Comparison of ENCODE assay signal across 8 cellular contexts in genomic region chr12:57462307-57463253, GRCh38. TPM values are rescaled to one million over a fixed set of nuclear protein-coding genes. Genes with fewer than 3 reads are reported as not detected.
DNase-seq lines count a peak whose midpoint lies in the region; ATAC-seq and TF ChIP-seq lines count a peak whose summit lies in the region.

No MANE protein-coding gene starts in this region.

- H3K4me3 Mint-ChIP-seq in natural killer cell, result peak overlapping the region; percentile 93

- TF ChIP-seq CTCF in natural killer cell (IDR thresholded peaks at IDR 0.05), result peak; percentile 93

- H3K27ac Mint-ChIP-seq in natural killer cell, result peak overlapping the region; percentile 76 to 96

- H3K9me3 Mint-ChIP-seq in natural killer cell, result no peaks in the 10 kb centered on the region

- DNase-seq in EL (peak; percentile 91), KG1 (lab: John Stamatoyannopoulos, UW) (peak; percentile 29), activated T-helper 1 cell treated with Interleukin-2 at 50 U/mL for 16 hours (ENCODE audit: low read depth) (peak; percentile 76), fibroblast of peridontal ligament (ENCODE audit: extremely low read depth) (peak; percentile 77), natural killer cell (peak; percentile 80)
- DNase-seq in stimulated activated naive CD4-positive, alpha-beta T cell (lab: John Stamatoyannopoulos, UW), result peak; percentile 76 to 91 (median 81)

- H3K36me3 Mint-ChIP-seq in natural killer cell, result no peaks in the 10 kb centered on the region

- peaks cover 61 to 65% of the 10 kb centered on the region in 2 donors for H3K4me1 Mint-ChIP-seq in natural killer cell

- peaks cover 0 to 15% of the 10 kb centered on the region in 2 donors for H3K27me3 Mint-ChIP-seq in natural killer cell (ENCODE audit: low read depth in 2 of 2)

- intact Hi-C loops in natural killer cell (cut with micrococcal nuclease), result loop anchor here (2.0 kb wide), 1 partner anchor 14 kb away; no protein-coding TSS in a partner anchor

- ATAC-seq in GM21737 (IDR thresholded peaks at IDR 0.05; ENCODE audit: unreplicated experiment) (peak; percentile 63), natural killer cell (peak; percentile 66 to 83 (median 66))

TF ChIP-seq in PFSK-1, 5 proteins besides CTCF, POLR2A, EP300 and RAD21:
- TF ChIP-seq SIN3A (IDR thresholded peaks at IDR 0.05; ENCODE audit: borderline replicate concordance, insufficient read depth, low read length), result no peak
- TF ChIP-seq TAF1 (IDR thresholded peaks at IDR 0.05; ENCODE audit: borderline replicate concordance, insufficient read depth, low read length), result 0 out of 2 replicates have a peak, but pooled peaks have one; percentile 17
TF ChIP-seq in PFSK-1: peak in this region for 1.

RNA-seq across cellular contexts. Expression of gene GLI1, which starts 3.0 kb away (rescaled TPM):
- polyA plus RNA-seq in PFSK-1 (2012; ENCODE audit: insufficient read length, low read depth), result 4.2 TPM
- total RNA-seq in natural killer cell, result 1 to 10 TPM in 1 of 3 donors, under 1 TPM in 2; 0.50 to 1.4 (median 0.99) TPM

RNA-seq across cellular contexts. Expression of gene INHBE, which starts 7.5 kb away (rescaled TPM):
- polyA plus RNA-seq in PFSK-1 (2012; ENCODE audit: insufficient read length, low read depth), result 204 TPM
- total RNA-seq in natural killer cell, result not detected

RNA-seq across cellular contexts. Expression of gene ARHGAP9, which starts 17.1 kb away (rescaled TPM):
- 14.6 TPM for polyA plus RNA-seq in PFSK-1 (2012; ENCODE audit: insufficient read length, low read depth)
- total RNA-seq in natural killer cell, result 1,000 to 10,000 TPM in 2 of 3 donors, 100 to 1,000 TPM in 1; 558 to 1,091 (median 1,015) TPM

RNA-seq across cellular contexts. Expression of gene MARS1, which starts 25.3 kb away (rescaled TPM):
- polyA plus RNA-seq in PFSK-1 (2012; ENCODE audit: insufficient read length, low read depth), result 474 TPM
- 100 to 1,000 TPM; 200 to 237 (median 218) TPM for total RNA-seq in natural killer cell

RNA-seq across cellular contexts. Expression of gene INHBC, which starts 28.0 kb away (rescaled TPM):
- 0.14 TPM for polyA plus RNA-seq in PFSK-1 (2012; ENCODE audit: insufficient read length, low read depth)
- under 1 TPM; 0.18 to 0.35 (median 0.31) TPM for total RNA-seq in natural killer cell

Comparison
In these comparisons a context has a peak if more than half of its experiments do, and no peak if none do; other contexts are left out.
1. Peak in every context shown above with its lines: DNase-seq and ATAC-seq.
2. DNase-seq: peak in every context shown above with its lines; median percentile 91 in EL; 81 in stimulated activated naive CD4-positive, alpha-beta T cell; 80 in natural killer cell; 77 in fibroblast of peridontal ligament; 76 in activated T-helper 1 cell treated with Interleukin-2 at 50 U/mL for 16 hours; 29 in KG1.